ENCODE assay signal across 19 cellular contexts in genomic region chr5:60335913-60336312, GRCh38.
DNase-seq lines count a peak whose midpoint lies in the region; ATAC-seq, FAIRE-seq and TF ChIP-seq lines count a peak whose summit lies in the region.
"Had no signal": no experiment of that assay in that cellular context is flagged by ENCODE, and none has a peak within 500 bp of the region (broad histone marks: within the 10 kb centered on the region; RNA-seq: fewer than 3 reads in every experiment).

No MANE protein-coding gene starts in this region.

- H3K9ac ChIP-seq in HepG2 (ENCODE audit: insufficient read depth, low read depth, low read length): no peak overlapping the region
- H3K9ac ChIP-seq: BLaER1 treated with 17β-estradiol and CSF1 and Interleukin-3, amounts not matched to agents 10 nM and 100 nM had no signal

- peaks cover 7 to 33% of the 10 kb centered on the region in 2 donors for H3K4me1 ChIP-seq in ascending aorta
- peaks cover 0 to 3% of the 10 kb centered on the region in 2 donors for H3K4me1 ChIP-seq in muscle layer of duodenum (ENCODE audit: control insufficient read depth in 1 of 2, insufficient read depth in 2 of 2, low read length in 2 of 2)
- H3K4me1 ChIP-seq in thoracic aorta (ENCODE audit: control insufficient read depth in 1 of 2, low read depth in 2 of 2): peaks cover 17 to 72% of the 10 kb centered on the region in 2 donors
- H3K4me1 ChIP-seq in breast epithelium: no peaks in the 10 kb centered on the region
- no peaks in the 10 kb centered on the region for H3K4me1 ChIP-seq in HepG2 (ENCODE audit: insufficient read depth, low read length)

- H2AFZ ChIP-seq in HepG2 (ENCODE audit: low read length): no peak overlapping the region

- no peak for TF ChIP-seq CTCF in ascending aorta (IDR thresholded peaks at IDR 0.05)
- TF ChIP-seq CTCF in thoracic aorta (IDR thresholded peaks at IDR 0.05): no peak
- no peak for TF ChIP-seq CTCF in breast epithelium (IDR thresholded peaks at IDR 0.05)
- TF ChIP-seq CTCF in HepG2 (CRISPR knock-in tag; IDR thresholded peaks at IDR 0.05): no peak

- no peak for TF ChIP-seq EP300 in HepG2 (IDR thresholded peaks at IDR 0.05; ENCODE audit: low read depth in 2 of 2, low read length in 2 of 2)
- TF ChIP-seq EP300 in HepG2 (CRISPR knock-in tag; IDR thresholded peaks at IDR 0.05; ENCODE audit: borderline replicate concordance): no peak

- no peak for TF ChIP-seq RAD21 in HepG2 (CRISPR knock-in tag; IDR thresholded peaks at IDR 0.05)

- TF ChIP-seq POLR2A in breast epithelium (IDR thresholded peaks at IDR 0.05): no peak
- no peak for TF ChIP-seq POLR2A in HepG2 (IDR thresholded peaks at IDR 0.05; ENCODE audit: insufficient read depth in 1 of 2, low read depth in 2 of 2, low read length in 2 of 2)

- peak overlapping the region; percentile 74 to 82 for H3K27ac ChIP-seq in ascending aorta
- peak overlapping the region; percentile 3 for H3K27ac ChIP-seq in muscle layer of duodenum (ENCODE audit: low read length)
- H3K27ac ChIP-seq in thoracic aorta: peak overlapping the region; percentile 36 to 40
- H3K27ac ChIP-seq in breast epithelium: no peak overlapping the region
- H3K27ac ChIP-seq in HepG2 (ENCODE audit: extremely low read length, insufficient read depth, low read length): no peak overlapping the region
- H3K27ac ChIP-seq: BLaER1 treated with 17β-estradiol and CSF1 and Interleukin-3, amounts not matched to agents 10 nM and 100 nM had no signal

- WGBS in HepG2 (ENCODE audit: low lambda C conversion rate): 94% methylated on average over 2 of the region's 2 CpGs

- H3K36me3 ChIP-seq in ascending aorta: no peaks in the 10 kb centered on the region
- H3K36me3 ChIP-seq in muscle layer of duodenum (ENCODE audit: control insufficient read depth in 1 of 2, insufficient read depth in 2 of 2, low read length in 2 of 2): no peaks in the 10 kb centered on the region
- H3K36me3 ChIP-seq in thoracic aorta: no peaks in the 10 kb centered on the region
- H3K36me3 ChIP-seq in breast epithelium: no peaks in the 10 kb centered on the region
- H3K36me3 ChIP-seq in HepG2 (replicated peaks in 1 of 2; ENCODE audit: control insufficient read depth in 1 of 2, insufficient read depth in 2 of 2, low read length in 2 of 2): no peaks in the 10 kb centered on the region
- H3K36me3 ChIP-seq: BLaER1 treated with 17β-estradiol and CSF1 and Interleukin-3, amounts not matched to agents 10 nM and 100 nM had no signal

- CTCF ChIA-PET in HepG2 (lab: Yijun Ruan, JAX; ENCODE audit: low intra/inter-chr PET ratio, low total read pairs): no interaction called here

- no peak overlapping the region for H3K4me2 ChIP-seq in HepG2 (ENCODE audit: low read depth, low read length)
- H3K4me2 ChIP-seq: BLaER1 treated with 17β-estradiol and CSF1 and Interleukin-3, amounts not matched to agents 10 nM and 100 nM had no signal

- DNase-seq in ascending aorta (ENCODE audit: low spot score in 2 of 2): no peak
- no peak for DNase-seq in thoracic aorta (ENCODE audit: low spot score)
- DNase-seq in breast epithelium (ENCODE audit: low spot score in 2 of 2): no peak
- no peak for DNase-seq in activated CD8-positive, alpha-beta memory T cell treated with anti-CD3 and anti-CD28 coated beads for 24 hours
- no peak for DNase-seq in HepG2 (ENCODE audit: low spot score)
- DNase-seq in stimulated activated CD4-positive, alpha-beta T cell treated with anti-CD3 and anti-CD28 coated beads, Interleukin-1b, Interleukin-23, amount 100 ng/mL, for 48 hours: no peak
- DNase-seq: 8988T; CD8-positive, alpha-beta T cell; DMS 273 treated with DMSO at 0.1 percent for 48 hours; DMS53; DND-41; EL; H9 had no signal

- ATAC-seq in thoracic aorta (ENCODE audit: insufficient number of reproducible peaks, low FRiP score, low read depth) (no peak), HepG2 (no peak)
- ATAC-seq: CD8-positive, alpha-beta T cell; GM12878 had no signal

- H3K4me3 ChIP-seq in ascending aorta (no peak overlapping the region), muscle layer of duodenum (ENCODE audit: low read depth in 1 of 2, low read length in 2 of 2) (no peak overlapping the region), thoracic aorta (no peak overlapping the region), breast epithelium (no peak overlapping the region), HepG2 (replicated peaks in 1 of 3; ENCODE audit: insufficient read depth in 1 of 3, low read depth in 2 of 3, low read length in 3 of 3) (no peak overlapping the region)
- H3K4me3 ChIP-seq: BLaER1 treated with 17β-estradiol and CSF1 and Interleukin-3, amounts not matched to agents 10 nM and 100 nM; GM12878 had no signal

- no peaks in the 10 kb centered on the region for H3K79me2 ChIP-seq in HepG2 (ENCODE audit: insufficient read depth, low read length)

- H3K27me3 ChIP-seq in ascending aorta: no peaks in the 10 kb centered on the region
- H3K27me3 ChIP-seq in muscle layer of duodenum (ENCODE audit: low read depth, low read length): no peaks in the 10 kb centered on the region
- H3K27me3 ChIP-seq in thoracic aorta (replicated peaks; ENCODE audit: insufficient read depth): no peaks in the 10 kb centered on the region
- no peaks in the 10 kb centered on the region for H3K27me3 ChIP-seq in breast epithelium
- H3K27me3 ChIP-seq in HepG2 (ENCODE audit: control insufficient read depth in 1 of 2, insufficient read depth in 2 of 2, low read length in 2 of 2): no peaks in the 10 kb centered on the region
- H3K27me3 ChIP-seq: BLaER1 treated with 17β-estradiol and CSF1 and Interleukin-3, amounts not matched to agents 10 nM and 100 nM had no signal

- POLR2A ChIA-PET in HepG2 (lab: Yijun Ruan, JAX): no interaction called here

- no peaks in the 10 kb centered on the region for H3K9me3 ChIP-seq in ascending aorta
- H3K9me3 ChIP-seq in muscle layer of duodenum (ENCODE audit: control insufficient read depth in 1 of 2, low read length in 2 of 2): no peaks in the 10 kb centered on the region
- H3K9me3 ChIP-seq in thoracic aorta: no peaks in the 10 kb centered on the region
- H3K9me3 ChIP-seq in breast epithelium: no peaks in the 10 kb centered on the region
- H3K9me3 ChIP-seq in HepG2 (ENCODE audit: low read length): no peaks in the 10 kb centered on the region
- H3K9me3 ChIP-seq: BLaER1 treated with 17β-estradiol and CSF1 and Interleukin-3, amounts not matched to agents 10 nM and 100 nM had no signal

- no peaks in the 10 kb centered on the region for H4K20me1 ChIP-seq in HepG2 (ENCODE audit: insufficient read depth, low read length)
- H4K20me1 ChIP-seq: BLaER1 treated with 17β-estradiol and CSF1 and Interleukin-3, amounts not matched to agents 10 nM and 100 nM had no signal

- no TSS peak for BruUV-seq in HepG2 (replicated peaks; lab: Mats Ljungman, UMichigan)

- no peak for FAIRE-seq in HepG2 (lab: Jason Lieb, UNC)
- FAIRE-seq: GM12878, GM19239, H1, HTR-8/SVneo had no signal

- intact Hi-C loops in ascending aorta (cut with DNase I): loop anchor here (5.0 kb wide), 1 partner anchor 41 kb away; no protein-coding TSS in a partner anchor
- intact Hi-C loops in breast epithelium (cut with DNase I; ENCODE audit: low total_unique reads): no loop called here
- intact Hi-C loops in HepG2 (cut with micrococcal nuclease; ENCODE audit: unreplicated experiment): no loop called here

- in situ Hi-C loops in HepG2 (cut with HindIII; ENCODE audit: extremely low pct_ligation_motif_present, low pct_unique_long_range_greater_than_20kb): no loop called here

TF ChIP-seq in HepG2, 621 proteins besides CTCF, POLR2A, EP300 and RAD21 (continues in another document):
- TF ChIP-seq CHD2 (IDR thresholded peaks at IDR 0.05; ENCODE audit: low read depth, low read length) (no peak), ZNF431 (CRISPR knock-in tag; IDR thresholded peaks at IDR 0.05; ENCODE audit: borderline replicate concordance, low read depth) (no peak), HNF4A (CRISPR knock-in tag; IDR thresholded peaks at IDR 0.05) (no peak), ZNF605 (CRISPR knock-in tag; IDR thresholded peaks at IDR 0.05) (no peak), ZSCAN20 (CRISPR knock-in tag; IDR thresholded peaks at IDR 0.05; ENCODE audit: borderline replicate concordance) (no peak), CENPBD1 (CRISPR knock-in tag; IDR thresholded peaks at IDR 0.05; ENCODE audit: borderline replicate concordance, low read depth) (no peak), ZNF101 (CRISPR knock-in tag; IDR thresholded peaks at IDR 0.05; ENCODE audit: borderline replicate concordance, low read depth) (no peak), FOXP4 (CRISPR knock-in tag; IDR thresholded peaks at IDR 0.05) (no peak), ZNF800 (CRISPR knock-in tag; IDR thresholded peaks at IDR 0.05) (no peak), ZNF629 (CRISPR knock-in tag; conservative IDR thresholded peaks at IDR 0.05) (no peak)

Comparison
In these comparisons a context has a peak if more than half of its experiments do, and no peak if none do; other contexts are left out.
1. H3K27ac ChIP-seq: peak in ascending aorta (2 of 2), muscle layer of duodenum (single experiment) and thoracic aorta (2 of 2); none in breast epithelium (0 of 2) and HepG2 (single experiment).